Comparison of ENCODE assay signal across 9 cellular contexts in genomic region chr2:37827911-37828411, GRCh38.
DNase-seq lines count a peak whose midpoint lies in the region; ATAC-seq and TF ChIP-seq lines count a peak whose summit lies in the region.
"Had no signal": no experiment of that assay in that cellular context is flagged by ENCODE, and none has a peak within 500 bp of the region (broad histone marks: within the 10 kb centered on the region; RNA-seq: fewer than 3 reads in every experiment).

No MANE protein-coding gene starts in this region.

- intact Hi-C loops in left cardiac atrium (cut with DNase I), result loop anchor here in 1 of 2 donors (5.0 kb wide), 1 partner anchor 156 kb away; the partner anchor contains the start of gene CDC42EP3
- intact Hi-C loops in dorsolateral prefrontal cortex (cut with DNase I), result no loop called here

- DNase-seq in A172 (ENCODE audit: low spot score) (peak; percentile 87), HCEC 1CT (peak; percentile 88), SW480 (ENCODE audit: low spot score) (peak; percentile 91), left cardiac atrium (peak; percentile 41), dorsolateral prefrontal cortex (no peak), MV-4-11 (lab: John Stamatoyannopoulos, UW) (no peak), T-helper 1 cell (no peak), NCI-H345 (lab: John Stamatoyannopoulos, UW) (no peak)
- DNase-seq: CD8-positive, alpha-beta T cell had no signal

- no peak overlapping the region for H3K4me3 ChIP-seq in dorsolateral prefrontal cortex

- ATAC-seq in left cardiac atrium, result peak; percentile 38 to 61
- ATAC-seq: CD8-positive, alpha-beta T cell had no signal

- no peak for TF ChIP-seq CTCF in dorsolateral prefrontal cortex (IDR thresholded peaks at IDR 0.05 in 54 of 56, conservative IDR thresholded peaks at IDR 0.05 in 2 of 56; ENCODE audit: low read depth in 1 of 56, partially characterized antibody in 56 of 56)

- no peak overlapping the region for H3K27ac ChIP-seq in dorsolateral prefrontal cortex

- H3K27me3 ChIP-seq in dorsolateral prefrontal cortex, result no peaks in the 10 kb centered on the region

Comparison
In these comparisons a context has a peak if more than half of its experiments do, and no peak if none do; other contexts are left out.
1. DNase-seq: peak in A172 (single experiment), HCEC 1CT (single experiment), SW480 (single experiment) and left cardiac atrium (single experiment); none in dorsolateral prefrontal cortex (0 of 10), MV-4-11 (single experiment), T-helper 1 cell (0 of 5) and NCI-H345 (single experiment).